ENCODE assay signal across 19 cellular contexts in genomic region chr6:131823276-131823902, GRCh38.
"Had no signal": no experiment of that assay in that cellular context is flagged by ENCODE, and none has a peak within 500 bp of the region (broad histone marks: within the 10 kb centered on the region; RNA-seq: fewer than 3 reads in every experiment).

No MANE protein-coding gene starts in this region.

- H3K27ac ChIP-seq: cardiac muscle cell, left lung, skin epidermis, tibial nerve had no signal

- H3K4me3 ChIP-seq: cardiac muscle cell, left lung, skin epidermis, tibial nerve had no signal

- H3K27ac Mint-ChIP-seq: activated naive CD4-positive, alpha-beta T cell treated with anti-CD3 and anti-CD28 coated beads for 36 hours; activated naive CD8-positive, alpha-beta T cell treated with anti-CD3 and anti-CD28 coated beads, Interleukin-2, amount 50 U/mL, for 24 hours; activated T-helper 2 cell treated with anti-CD3 and anti-CD28 coated beads, Interferon-gamma antibody, Interleukin-2, Interleukin-4, amounts not matched to agents 10 μg/mL and 5 μg/mL and 100 μg/mL, durations not matched to agents 14 hours and 24 hours and 36 hours; T-cell had no signal

- ATAC-seq: activated CD4-positive, CD25-positive, alpha-beta regulatory T cell treated with anti-CD3 and anti-CD28 coated beads, Interleukin-2, amount 50 U/mL, for 24 hours; activated naive CD8-positive, alpha-beta T cell treated with anti-CD3 and anti-CD28 coated beads, Interleukin-2, amount 50 U/mL, for 24 hours; left lung; T-cell had no signal

- H3K4me1 ChIP-seq: left lung, tibial nerve had no signal

- H3K36me3 Mint-ChIP-seq: T-cell had no signal

- H3K4me3 Mint-ChIP-seq: activated naive CD4-positive, alpha-beta T cell treated with anti-CD3 and anti-CD28 coated beads for 36 hours; activated naive CD8-positive, alpha-beta T cell treated with anti-CD3 and anti-CD28 coated beads, Interleukin-2, amount 50 U/mL, for 24 hours; naive B cell; T-cell had no signal

- H3K9me3 ChIP-seq: left lung, tibial nerve had no signal

- H3K27me3 ChIP-seq: cardiac muscle cell, left lung, tibial nerve had no signal

- DNase-seq: activated CD4-positive, alpha-beta T cell treated with anti-CD3 and anti-CD28 coated beads, Interleukin-2, amount 50 U/mL, for 4 hours; activated naive CD4-positive, alpha-beta T cell treated with anti-CD3 and anti-CD28 coated beads for 36 hours; activated naive CD8-positive, alpha-beta T cell treated with anti-CD3 and anti-CD28 coated beads, Interleukin-2, amount 50 U/mL, for 24 hours; hippocampal formation; kidney; left lung; mammary epithelial cell; naive B cell; retina; stimulated activated CD4-positive, alpha-beta T cell treated with anti-CD3 and anti-CD28 coated beads, Interleukin-4, amount 100 ng/mL, for 24 hours; stimulated activated naive CD4-positive, alpha-beta T cell treated with Interleukin-2 at 50 U/mL for 16 hours; substantia nigra; T-cell; T-helper 9 cell had no signal

- H3K36me3 ChIP-seq: cardiac muscle cell, left lung, tibial nerve had no signal

- H3K9me3 Mint-ChIP-seq: activated naive CD4-positive, alpha-beta T cell treated with anti-CD3 and anti-CD28 coated beads for 36 hours; activated naive CD8-positive, alpha-beta T cell treated with anti-CD3 and anti-CD28 coated beads, Interleukin-2, amount 50 U/mL, for 24 hours; activated T-helper 2 cell treated with anti-CD3 and anti-CD28 coated beads, Interferon-gamma antibody, Interleukin-2, Interleukin-4, amounts not matched to agents 10 μg/mL and 5 μg/mL and 100 μg/mL, durations not matched to agents 14 hours and 24 hours and 36 hours; naive B cell; T-cell had no signal

- H3K4me1 Mint-ChIP-seq: activated naive CD8-positive, alpha-beta T cell treated with anti-CD3 and anti-CD28 coated beads, Interleukin-2, amount 50 U/mL, for 24 hours; naive B cell; T-cell had no signal
